In the genomic region with DNA sequence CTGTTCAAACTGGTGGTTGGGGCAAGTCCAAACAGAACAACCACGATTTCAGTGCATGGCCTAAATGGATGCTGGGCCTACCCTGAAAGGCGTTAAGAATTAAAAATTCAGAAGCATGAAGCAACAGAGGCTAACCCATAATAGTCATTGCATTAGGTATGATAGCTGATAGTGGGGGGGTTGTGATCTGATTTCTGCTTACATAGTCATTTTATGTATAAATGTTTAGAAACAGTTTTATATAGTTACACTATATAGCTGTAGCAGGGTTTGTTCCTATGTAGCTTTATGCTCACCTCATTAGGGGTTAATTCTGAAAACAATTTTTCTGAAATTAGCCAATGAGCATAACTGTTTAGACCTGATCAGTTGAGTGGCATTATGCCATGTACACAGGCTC, we compare ENCODE assay signal across 8 cellular contexts.
"Had no signal": no experiment of that assay in that cellular context is flagged by ENCODE, and none has a peak within 500 bp of the region (broad histone marks: within the 10 kb centered on the region; RNA-seq: fewer than 3 reads in every experiment).

No MANE protein-coding gene starts in this region.

- FAIRE-seq: H1, H54 had no signal

- H3K4me3 Mint-ChIP-seq: GM23338, H9, IgD-negative memory B cell had no signal

- H3K4me2 ChIP-seq: GM23338 had no signal

- H3K4me1 Mint-ChIP-seq: GM23338, H9, IgD-negative memory B cell had no signal

- DNase-seq: H9, HCEC 1CT, KG1 had no signal

- ATAC-seq: GM23338 had no signal

- H3K27ac ChIP-seq: HL-60 had no signal

- H2AFZ ChIP-seq: GM23338 had no signal

- H3K27ac Mint-ChIP-seq: GM23338, H9, IgD-negative memory B cell had no signal

- H3K4me3 ChIP-seq: GM23338 had no signal
